Comparison of ENCODE assay signal across 15 cellular contexts in genomic region chr10:78925800-78926319, GRCh38.
A peak's percentile ranks its signal among the peaks of the same experiment; 100 is the strongest.
DNase-seq lines count a peak whose midpoint lies in the region; FAIRE-seq and TF ChIP-seq lines count a peak whose summit lies in the region.
"Had no signal": no experiment of that assay in that cellular context is flagged by ENCODE, and none has a peak within 500 bp of the region (broad histone marks: within the 10 kb centered on the region; RNA-seq: fewer than 3 reads in every experiment).

No MANE protein-coding gene starts in this region.

- CTCF ChIA-PET in RWPE1 (lab: Yijun Ruan, JAX) = interaction anchor here (0.6 to 0.7 kb wide), 2 partner anchors 269 to 270 kb away, joined by 4 read pairs; no protein-coding TSS in a partner anchor
- CTCF ChIA-PET in activated naive CD4-positive, alpha-beta T cell treated with anti-CD3 and anti-CD28 coated beads for 36 hours (lab: Charles Lee) = interaction anchor here (0.6 to 2.2 kb wide), 2 partner anchors 269 to 718 kb away, joined by 3 to 5 read pairs; no protein-coding TSS in a partner anchor

- no peak for TF ChIP-seq POLR2A in H54 (IDR thresholded peaks at IDR 0.05; ENCODE audit: low read depth, low read length)
- TF ChIP-seq POLR2A in esophagus squamous epithelium (IDR thresholded peaks at IDR 0.05) = no peak

- H3K27me3 ChIP-seq in esophagus squamous epithelium = no peaks in the 10 kb centered on the region
- H3K27me3 ChIP-seq: gastrocnemius medialis had no signal

- H3K4me1 ChIP-seq in esophagus squamous epithelium = peaks cover 5 to 31% (median 15%) of the 10 kb centered on the region in 3 donors
- H3K4me1 ChIP-seq: gastrocnemius medialis had no signal

- intact Hi-C loops in esophagus squamous epithelium (cut with DNase I) = no loop called here
- intact Hi-C loops in activated naive CD4-positive, alpha-beta T cell treated with anti-CD3 and anti-CD28 coated beads for 36 hours (cut with micrococcal nuclease) = no loop called here

- no peaks in the 10 kb centered on the region for H3K9me3 Mint-ChIP-seq in activated naive CD4-positive, alpha-beta T cell treated with anti-CD3 and anti-CD28 coated beads for 36 hours
- H3K9me3 Mint-ChIP-seq: memory B cell; stimulated activated naive B cell treated with anti-CD40 and anti-IgM and Interleukin-4, amounts not matched to agents 10 μg/mL and 1 μg/mL and 100 μg/mL, for 72 hours had no signal

- H3K4me3 ChIP-seq in esophagus squamous epithelium = no peak overlapping the region
- H3K4me3 ChIP-seq in skin epidermis = no peak overlapping the region
- H3K4me3 ChIP-seq: gastrocnemius medialis had no signal

- no peaks in the 10 kb centered on the region for H3K36me3 Mint-ChIP-seq in activated naive CD4-positive, alpha-beta T cell treated with anti-CD3 and anti-CD28 coated beads for 36 hours (ENCODE audit: low read depth)
- H3K36me3 Mint-ChIP-seq: memory B cell; stimulated activated naive B cell treated with anti-CD40 and anti-IgM and Interleukin-4, amounts not matched to agents 10 μg/mL and 1 μg/mL and 100 μg/mL, for 72 hours had no signal

- H3K27ac ChIP-seq in RWPE1 (no peak overlapping the region), esophagus squamous epithelium (peak overlapping the region; percentile 11 to 70 (median 50)), skin epidermis (peak overlapping the region in 13 of 21 experiments; percentile 16 to 78 (median 54))
- H3K27ac ChIP-seq: gastrocnemius medialis had no signal

- no peaks in the 10 kb centered on the region for H3K36me3 ChIP-seq in esophagus squamous epithelium
- H3K36me3 ChIP-seq: gastrocnemius medialis had no signal

- FAIRE-seq in H54 (lab: Jason Lieb, UNC) = peak; percentile 97

- TF ChIP-seq CTCF in RWPE1 (conservative IDR thresholded peaks at IDR 0.05; ENCODE audit: low read depth) (no peak), esophagus squamous epithelium (IDR thresholded peaks at IDR 0.05) (no peak)

- DNase-seq in H54 (ENCODE audit: insufficient read length, low spot score) (peak; percentile 90), RWPE1 (ENCODE audit: low spot score) (peak; percentile 94), esophagus squamous epithelium (lab: John Stamatoyannopoulos, UW) (no peak), NAMALWA (ENCODE audit: low spot score) (no peak), hippocampal formation (lab: John Stamatoyannopoulos, UW) (no peak)
- no peak for DNase-seq in activated naive CD4-positive, alpha-beta T cell treated with anti-CD3 and anti-CD28 coated beads for 36 hours
- DNase-seq in activated naive CD4-positive, alpha-beta T cell treated with Interleukin-2 at 50 U/mL for 16 hours = no peak
- DNase-seq: activated CD8-positive, alpha-beta memory T cell treated with anti-CD3 and anti-CD28 coated beads for 24 hours; DMS79 treated with DMSO at 0.1 percent for 48 hours; gastrocnemius medialis; NCI-H2081; right cardiac atrium; stimulated activated naive B cell treated with anti-CD40 and anti-IgM and Interleukin-4, amounts not matched to agents 10 μg/mL and 1 μg/mL and 100 μg/mL, for 72 hours had no signal

- H3K9me3 ChIP-seq in esophagus squamous epithelium = no peaks in the 10 kb centered on the region
- H3K9me3 ChIP-seq: gastrocnemius medialis had no signal

- no peaks in the 10 kb centered on the region for H3K27me3 Mint-ChIP-seq in activated naive CD4-positive, alpha-beta T cell treated with anti-CD3 and anti-CD28 coated beads for 36 hours (ENCODE audit: low read depth)

- no peak overlapping the region for H3K4me3 Mint-ChIP-seq in activated naive CD4-positive, alpha-beta T cell treated with anti-CD3 and anti-CD28 coated beads for 36 hours
- H3K4me3 Mint-ChIP-seq: memory B cell; stimulated activated naive B cell treated with anti-CD40 and anti-IgM and Interleukin-4, amounts not matched to agents 10 μg/mL and 1 μg/mL and 100 μg/mL, for 72 hours had no signal

- H3K4me1 Mint-ChIP-seq in activated naive CD4-positive, alpha-beta T cell treated with anti-CD3 and anti-CD28 coated beads for 36 hours (ENCODE audit: low read depth) = no peaks in the 10 kb centered on the region
- H3K4me1 Mint-ChIP-seq: memory B cell; stimulated activated naive B cell treated with anti-CD40 and anti-IgM and Interleukin-4, amounts not matched to agents 10 μg/mL and 1 μg/mL and 100 μg/mL, for 72 hours had no signal

- no peak overlapping the region for H3K27ac Mint-ChIP-seq in activated naive CD4-positive, alpha-beta T cell treated with anti-CD3 and anti-CD28 coated beads for 36 hours
- H3K27ac Mint-ChIP-seq: memory B cell; stimulated activated naive B cell treated with anti-CD40 and anti-IgM and Interleukin-4, amounts not matched to agents 10 μg/mL and 1 μg/mL and 100 μg/mL, for 72 hours had no signal

- POLR2A ChIA-PET in RWPE1 (lab: Yijun Ruan, JAX; ENCODE audit: low non-redundant PET) = no interaction called here

- WGBS in esophagus squamous epithelium, 2 donors = 35 to 47% methylated on average over 6 of the region's 6 CpGs

Comparison
In these comparisons a context has a peak if more than half of its experiments do, and no peak if none do; other contexts are left out.
1. DNase-seq: peak in H54 (single experiment) and RWPE1 (single experiment); none in esophagus squamous epithelium (single experiment), NAMALWA (single experiment), activated naive CD4-positive, alpha-beta T cell treated with anti-CD3 and anti-CD28 coated beads for 36 hours (single experiment), activated naive CD4-positive, alpha-beta T cell treated with Interleukin-2 at 50 U/mL for 16 hours (single experiment) and hippocampal formation (0 of 2).